In the genomic region with DNA sequence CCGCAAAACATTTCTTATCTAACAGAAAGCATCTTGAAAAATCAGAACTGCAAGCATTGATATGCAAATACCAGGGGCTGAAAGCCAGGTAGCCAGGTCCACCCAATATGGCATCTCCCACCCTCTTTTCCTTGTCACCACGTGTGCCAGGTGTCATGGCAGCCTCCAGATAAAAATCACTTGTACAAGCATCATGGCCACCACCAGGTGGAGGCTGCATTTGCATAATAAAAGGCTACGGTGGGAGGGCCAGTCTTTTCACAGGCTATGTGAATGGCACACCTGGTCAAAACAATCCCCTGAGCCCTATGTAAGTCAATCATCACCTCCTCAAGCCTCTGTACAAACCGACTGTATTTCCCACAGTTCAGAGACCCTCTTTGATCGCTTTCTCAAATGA, we compare ENCODE assay signal across 1 cellular context.
A peak's percentile ranks its signal among the peaks of the same experiment; 100 is the strongest.
TF ChIP-seq lines count a peak whose summit lies in the region.

No MANE protein-coding gene starts in this region.

TF ChIP-seq in WTC11, 78 proteins besides CTCF, POLR2A, EP300 and RAD21 (continued from another document):
- TF ChIP-seq USF1 (CRISPR knock-in tag; IDR thresholded peaks at IDR 0.05): 0 out of 2 replicates have a peak, but pooled peaks have one; percentile 16
- TF ChIP-seq, protein P1, sequence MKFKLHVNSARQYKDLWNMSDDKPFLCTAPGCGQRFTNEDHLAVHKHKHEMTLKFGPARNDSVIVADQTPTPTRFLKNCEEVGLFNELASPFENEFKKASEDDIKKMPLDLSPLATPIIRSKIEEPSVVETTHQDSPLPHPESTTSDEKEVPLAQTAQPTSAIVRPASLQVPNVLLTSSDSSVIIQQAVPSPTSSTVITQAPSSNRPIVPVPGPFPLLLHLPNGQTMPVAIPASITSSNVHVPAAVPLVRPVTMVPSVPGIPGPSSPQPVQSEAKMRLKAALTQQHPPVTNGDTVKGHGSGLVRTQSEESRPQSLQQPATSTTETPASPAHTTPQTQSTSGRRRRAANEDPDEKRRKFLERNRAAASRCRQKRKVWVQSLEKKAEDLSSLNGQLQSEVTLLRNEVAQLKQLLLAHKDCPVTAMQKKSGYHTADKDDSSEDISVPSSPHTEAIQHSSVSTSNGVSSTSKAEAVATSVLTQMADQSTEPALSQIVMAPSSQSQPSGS (CRISPR knock-in tag; IDR thresholded peaks at IDR 0.05; ENCODE audit: borderline replicate concordance, low read depth): no peak
- TF ChIP-seq ZNF232 (CRISPR knock-in tag; IDR thresholded peaks at IDR 0.05): no peak
- TF ChIP-seq TEAD1 (CRISPR knock-in tag; IDR thresholded peaks at IDR 0.05): no peak
- TF ChIP-seq ZNF396 (CRISPR knock-in tag; IDR thresholded peaks at IDR 0.05; ENCODE audit: borderline replicate concordance): peak; percentile 83; the same call in 1 of the 2 replicates
- TF ChIP-seq TP53 (CRISPR knock-in tag; IDR thresholded peaks at IDR 0.05): no peak
- TF ChIP-seq ETV6 (CRISPR knock-in tag; IDR thresholded peaks at IDR 0.05): no peak
- TF ChIP-seq JUN (CRISPR knock-in tag; IDR thresholded peaks at IDR 0.05): no peak
- no peak for TF ChIP-seq RORB (CRISPR knock-in tag; IDR thresholded peaks at IDR 0.05)
- TF ChIP-seq, protein P2, sequence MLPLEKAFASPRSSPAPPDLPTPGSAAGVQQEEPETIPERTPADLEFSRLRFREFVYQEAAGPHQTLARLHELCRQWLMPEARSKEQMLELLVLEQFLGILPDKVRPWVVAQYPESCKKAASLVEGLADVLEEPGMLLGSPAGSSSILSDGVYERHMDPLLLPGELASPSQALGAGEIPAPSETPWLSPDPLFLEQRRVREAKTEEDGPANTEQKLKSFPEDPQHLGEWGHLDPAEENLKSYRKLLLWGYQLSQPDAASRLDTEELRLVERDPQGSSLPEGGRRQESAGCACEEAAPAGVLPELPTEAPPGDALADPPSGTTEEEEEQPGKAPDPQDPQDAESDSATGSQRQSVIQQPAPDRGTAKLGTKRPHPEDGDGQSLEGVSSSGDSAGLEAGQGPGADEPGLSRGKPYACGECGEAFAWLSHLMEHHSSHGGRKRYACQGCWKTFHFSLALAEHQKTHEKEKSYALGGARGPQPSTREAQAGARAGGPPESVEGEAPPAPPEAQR (CRISPR knock-in tag; IDR thresholded peaks at IDR 0.05): peak; percentile 70; the same call in 1 of the 2 replicates
- TF ChIP-seq GABPB1 (CRISPR knock-in tag; IDR thresholded peaks at IDR 0.05): no peak
- TF ChIP-seq ESRRA (CRISPR knock-in tag; IDR thresholded peaks at IDR 0.05; ENCODE audit: borderline replicate concordance): no peak
- TF ChIP-seq ZNF317 (CRISPR knock-in tag; IDR thresholded peaks at IDR 0.05; ENCODE audit: borderline replicate concordance, low read depth): no peak
- TF ChIP-seq, protein P3, sequence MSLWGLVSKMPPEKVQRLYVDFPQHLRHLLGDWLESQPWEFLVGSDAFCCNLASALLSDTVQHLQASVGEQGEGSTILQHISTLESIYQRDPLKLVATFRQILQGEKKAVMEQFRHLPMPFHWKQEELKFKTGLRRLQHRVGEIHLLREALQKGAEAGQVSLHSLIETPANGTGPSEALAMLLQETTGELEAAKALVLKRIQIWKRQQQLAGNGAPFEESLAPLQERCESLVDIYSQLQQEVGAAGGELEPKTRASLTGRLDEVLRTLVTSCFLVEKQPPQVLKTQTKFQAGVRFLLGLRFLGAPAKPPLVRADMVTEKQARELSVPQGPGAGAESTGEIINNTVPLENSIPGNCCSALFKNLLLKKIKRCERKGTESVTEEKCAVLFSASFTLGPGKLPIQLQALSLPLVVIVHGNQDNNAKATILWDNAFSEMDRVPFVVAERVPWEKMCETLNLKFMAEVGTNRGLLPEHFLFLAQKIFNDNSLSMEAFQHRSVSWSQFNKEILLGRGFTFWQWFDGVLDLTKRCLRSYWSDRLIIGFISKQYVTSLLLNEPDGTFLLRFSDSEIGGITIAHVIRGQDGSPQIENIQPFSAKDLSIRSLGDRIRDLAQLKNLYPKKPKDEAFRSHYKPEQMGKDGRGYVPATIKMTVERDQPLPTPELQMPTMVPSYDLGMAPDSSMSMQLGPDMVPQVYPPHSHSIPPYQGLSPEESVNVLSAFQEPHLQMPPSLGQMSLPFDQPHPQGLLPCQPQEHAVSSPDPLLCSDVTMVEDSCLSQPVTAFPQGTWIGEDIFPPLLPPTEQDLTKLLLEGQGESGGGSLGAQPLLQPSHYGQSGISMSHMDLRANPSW (CRISPR knock-in tag; conservative IDR thresholded peaks at IDR 0.05; ENCODE audit: low read depth): no peak
- TF ChIP-seq ZNF416 (CRISPR knock-in tag; IDR thresholded peaks at IDR 0.05): no peak
- TF ChIP-seq ZNF423 (CRISPR knock-in tag; IDR thresholded peaks at IDR 0.05): peak; percentile 20; the same call in 1 of the 2 replicates
- TF ChIP-seq GRHL2 (CRISPR knock-in tag; IDR thresholded peaks at IDR 0.05; ENCODE audit: insufficient replicate concordance, severe bottlenecking): no peak
- TF ChIP-seq, protein P4, sequence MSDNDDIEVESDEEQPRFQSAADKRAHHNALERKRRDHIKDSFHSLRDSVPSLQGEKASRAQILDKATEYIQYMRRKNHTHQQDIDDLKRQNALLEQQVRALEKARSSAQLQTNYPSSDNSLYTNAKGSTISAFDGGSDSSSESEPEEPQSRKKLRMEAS (CRISPR knock-in tag; IDR thresholded peaks at IDR 0.05): peak; percentile 68; the same call in 1 of the 2 replicates
- no peak for TF ChIP-seq NFYB (CRISPR knock-in tag; conservative IDR thresholded peaks at IDR 0.05; ENCODE audit: low read depth)
- TF ChIP-seq FOXP1 (CRISPR knock-in tag; IDR thresholded peaks at IDR 0.05; ENCODE audit: borderline replicate concordance): no peak
- TF ChIP-seq PREB (CRISPR knock-in tag; IDR thresholded peaks at IDR 0.05; ENCODE audit: borderline replicate concordance): no peak
- TF ChIP-seq USF2 (CRISPR knock-in tag; IDR thresholded peaks at IDR 0.05): peak; percentile 50; the same call in 1 of the 2 replicates
- no peak for TF ChIP-seq CBFB (CRISPR knock-in tag; IDR thresholded peaks at IDR 0.05; ENCODE audit: low read depth)
